ENCODE assay signal across 11 cellular contexts in the genomic region with DNA sequence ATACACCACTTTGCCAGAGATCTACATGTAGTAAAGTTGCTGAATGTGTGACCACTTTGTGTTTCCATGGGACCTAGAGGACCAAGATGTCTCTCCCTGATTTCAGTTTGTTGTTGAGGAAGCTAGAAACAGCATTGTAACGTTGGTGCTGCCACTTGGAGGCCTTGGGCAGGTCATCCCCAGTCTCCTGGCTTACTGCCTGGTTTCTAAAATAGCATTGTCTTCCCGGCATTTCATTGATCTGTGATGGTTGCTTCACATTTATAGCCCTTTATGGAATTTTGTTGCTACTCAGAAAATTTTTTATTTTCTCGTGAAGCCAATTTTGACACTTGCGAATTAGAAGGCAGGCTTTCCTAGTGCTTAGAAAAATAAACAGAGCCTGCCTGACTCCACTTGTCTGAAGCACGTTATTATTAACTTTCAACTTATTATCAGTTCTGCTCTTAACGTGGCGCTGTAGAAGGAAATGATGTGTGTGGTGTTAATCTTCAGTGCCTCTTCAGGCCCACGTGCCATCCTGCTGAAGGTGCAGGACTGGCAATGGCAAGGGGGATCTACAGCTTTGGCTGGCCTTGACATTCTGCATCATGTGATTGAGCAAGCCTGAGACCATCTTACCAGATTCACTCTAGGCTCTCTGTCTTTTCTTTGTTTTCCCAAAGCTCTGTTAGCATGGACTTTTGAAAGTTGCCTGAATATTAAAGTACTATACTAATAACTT. TPM values are rescaled to one million over a fixed set of nuclear protein-coding genes. Genes with fewer than 3 reads are reported as not detected.
DNase-seq lines count a peak whose midpoint lies in the region; ATAC-seq and TF ChIP-seq lines count a peak whose summit lies in the region.
"Had no signal": no experiment of that assay in that cellular context is flagged by ENCODE, and none has a peak within 500 bp of the region (broad histone marks: within the 10 kb centered on the region; RNA-seq: fewer than 3 reads in every experiment).

No MANE protein-coding gene starts in this region.

- peaks cover 37 to 65% of the 10 kb centered on the region in 2 donors for H3K4me1 ChIP-seq in left lung

- no peak for DNase-seq in T-helper 2 cell treated with Interferon-gamma antibody and Interleukin-4, amounts not matched to agents 5 μg/mL and 100 μg/mL, for 36 hours (ENCODE audit: low spot score)
- DNase-seq in T-helper 2 cell = no peak
- no peak for DNase-seq in left lung
- DNase-seq in substantia nigra (lab: John Stamatoyannopoulos, UW) = no peak
- no peak for DNase-seq in DMS53 treated with DMSO at 0.1 percent for 48 hours (lab: John Stamatoyannopoulos, UW; ENCODE audit: unreplicated experiment)
- DNase-seq: stimulated activated CD4-positive, alpha-beta T cell treated with anti-CD3 and anti-CD28 coated beads, Interleukin-15, amount 100 ng/mL, for 24 hours had no signal

- no peak overlapping the region for H3K4me3 ChIP-seq in left lung
- H3K4me3 ChIP-seq: lung had no signal

- no peaks in the 10 kb centered on the region for H3K27me3 Mint-ChIP-seq in T-helper 2 cell treated with Interferon-gamma antibody and Interleukin-4, amounts not matched to agents 5 μg/mL and 100 μg/mL, for 36 hours (ENCODE audit: low read depth)
- H3K27me3 Mint-ChIP-seq in brain = no peaks in the 10 kb centered on the region
- H3K27me3 Mint-ChIP-seq: IgD-negative memory B cell had no signal

- ATAC-seq in left lung (peak; percentile 33), HG03025 (IDR thresholded peaks at IDR 0.05; ENCODE audit: low FRiP score, unreplicated experiment) (no peak), HG03095 (IDR thresholded peaks at IDR 0.05; ENCODE audit: unreplicated experiment) (no peak)

- intact Hi-C loops in left lung (cut with DNase I) = no loop called here

- H3K27ac ChIP-seq in left lung = peak overlapping the region; percentile 67 to 90
- H3K27ac ChIP-seq in substantia nigra (ENCODE audit: low read depth, low read length, poor library complexity, severe bottlenecking) = peak overlapping the region; percentile 17

- no peaks in the 10 kb centered on the region for H3K9me3 ChIP-seq in left lung

- TF ChIP-seq CTCF in brain (conservative IDR thresholded peaks at IDR 0.05) = no peak
- no peak for TF ChIP-seq CTCF in left lung (IDR thresholded peaks at IDR 0.05)

- H3K4me1 Mint-ChIP-seq in T-helper 2 cell treated with Interferon-gamma antibody and Interleukin-4, amounts not matched to agents 5 μg/mL and 100 μg/mL, for 36 hours (ENCODE audit: low read depth) = peaks cover 60% of the 10 kb centered on the region
- peaks cover 85% of the 10 kb centered on the region for H3K4me1 Mint-ChIP-seq in brain

- H3K36me3 Mint-ChIP-seq in T-helper 2 cell treated with Interferon-gamma antibody and Interleukin-4, amounts not matched to agents 5 μg/mL and 100 μg/mL, for 36 hours (ENCODE audit: low read depth) = peaks cover 44% of the 10 kb centered on the region
- peaks cover 25% of the 10 kb centered on the region for H3K36me3 Mint-ChIP-seq in brain

- H3K27ac Mint-ChIP-seq in T-helper 2 cell treated with Interferon-gamma antibody and Interleukin-4, amounts not matched to agents 5 μg/mL and 100 μg/mL, for 36 hours = peak overlapping the region; percentile 21
- H3K27ac Mint-ChIP-seq in brain = peak overlapping the region in 4 of 5 experiments; percentile 42 to 92 (median 62)

- H3K9me3 Mint-ChIP-seq in T-helper 2 cell treated with Interferon-gamma antibody and Interleukin-4, amounts not matched to agents 5 μg/mL and 100 μg/mL, for 36 hours = no peaks in the 10 kb centered on the region
- H3K9me3 Mint-ChIP-seq in brain = peaks cover 0 to 4% (median 0%) of the 10 kb centered on the region in 5 experiments
- H3K9me3 Mint-ChIP-seq: IgD-negative memory B cell had no signal

- no peaks in the 10 kb centered on the region for H3K36me3 ChIP-seq in left lung

- H3K27me3 ChIP-seq in left lung = no peaks in the 10 kb centered on the region

- H3K4me3 Mint-ChIP-seq in T-helper 2 cell treated with Interferon-gamma antibody and Interleukin-4, amounts not matched to agents 5 μg/mL and 100 μg/mL, for 36 hours = no peak overlapping the region
- no peak overlapping the region for H3K4me3 Mint-ChIP-seq in brain
- H3K4me3 Mint-ChIP-seq: IgD-negative memory B cell had no signal

RNA-seq across cellular contexts. Expression of gene INPP4A, which starts 59.9 kb away (rescaled TPM):
- polyA plus RNA-seq in brain (ENCODE audit: insufficient read depth, low read depth, low replicate concordance) = 11.1 TPM
- 10 to 100 TPM; 27.7 to 34.2 TPM for total RNA-seq in left lung
